ENCODE assay signal across 2 cellular contexts in the genomic region with DNA sequence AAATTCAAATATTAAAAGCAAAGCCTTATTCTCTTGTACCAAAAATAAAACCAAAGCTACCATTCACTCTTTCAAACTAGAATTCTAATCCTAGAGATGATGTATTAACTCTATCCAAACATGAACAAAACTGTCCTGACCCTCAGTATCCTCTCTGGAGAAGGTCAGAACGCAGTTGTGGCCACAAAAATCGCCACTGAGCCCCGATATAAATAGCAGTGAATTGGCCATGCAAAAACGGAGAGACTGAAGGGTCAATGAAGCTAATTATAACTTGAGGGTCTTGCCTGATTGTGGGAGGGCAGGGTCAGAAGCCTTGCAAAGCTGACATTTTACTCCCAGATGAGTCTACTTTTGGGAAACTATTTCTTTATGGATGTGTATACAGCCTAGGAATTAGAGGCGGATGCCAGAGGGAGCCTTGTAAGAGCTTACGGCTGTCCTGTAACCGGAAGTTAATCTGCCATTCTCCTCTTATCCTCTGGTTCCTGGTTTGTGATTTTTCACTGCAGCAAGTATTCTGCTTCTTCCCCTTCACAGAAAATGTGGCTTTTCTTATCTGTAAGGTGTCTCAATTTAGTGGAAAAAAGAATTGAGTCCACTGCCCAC.
TF ChIP-seq lines count a peak whose summit lies in the region.

No MANE protein-coding gene starts in this region.

TF ChIP-seq in H1, 55 proteins besides CTCF, POLR2A, EP300 and RAD21:
- TF ChIP-seq SIX5 (IDR thresholded peaks at IDR 0.05; ENCODE audit: low read depth, low read length) (no peak), YY1 (IDR thresholded peaks at IDR 0.05; ENCODE audit: low read depth, low read length) (no peak), ZNF274 (IDR thresholded peaks at IDR 0.05; ENCODE audit: borderline replicate concordance, extremely low read depth, low read length) (no peak), MAFK (IDR thresholded peaks at IDR 0.05; ENCODE audit: low read depth, low read length) (no peak), GTF2F1 (IDR thresholded peaks at IDR 0.05; ENCODE audit: borderline replicate concordance, low read depth, low read length) (no peak), KDM4A (IDR thresholded peaks at IDR 0.05; ENCODE audit: low read depth, low read length, severe bottlenecking) (no peak), RFX5 (IDR thresholded peaks at IDR 0.05; ENCODE audit: borderline replicate concordance, low read depth, low read length) (no peak), CBX8 (IDR thresholded peaks at IDR 0.05; ENCODE audit: borderline replicate concordance, low read depth, low read length) (no peak)

TF ChIP-seq in HepG2, 621 proteins besides CTCF, POLR2A, EP300 and RAD21:
- no peak for TF ChIP-seq GABPA (IDR thresholded peaks at IDR 0.05; ENCODE audit: low read depth, low read length)
- peak; percentile 49; the same call in 1 of the 2 replicates for TF ChIP-seq GABPA (CRISPR knock-in tag; IDR thresholded peaks at IDR 0.05; ENCODE audit: low read depth)
- no peak for TF ChIP-seq ZMYM3 (CRISPR knock-in tag; IDR thresholded peaks at IDR 0.05)
- TF ChIP-seq ZBTB21 (CRISPR knock-in tag; IDR thresholded peaks at IDR 0.05): no peak
- TF ChIP-seq CBX2 (IDR thresholded peaks at IDR 0.05; ENCODE audit: low read depth, low read length): peak; percentile 57; the same call in 1 of the 2 replicates
- no peak for TF ChIP-seq CBX2 (CRISPR knock-in tag; IDR thresholded peaks at IDR 0.05; ENCODE audit: low read depth)
TF ChIP-seq in HepG2: peak in this region for 2.
